ENCODE assay signal across 2 cellular contexts in the genomic region with DNA sequence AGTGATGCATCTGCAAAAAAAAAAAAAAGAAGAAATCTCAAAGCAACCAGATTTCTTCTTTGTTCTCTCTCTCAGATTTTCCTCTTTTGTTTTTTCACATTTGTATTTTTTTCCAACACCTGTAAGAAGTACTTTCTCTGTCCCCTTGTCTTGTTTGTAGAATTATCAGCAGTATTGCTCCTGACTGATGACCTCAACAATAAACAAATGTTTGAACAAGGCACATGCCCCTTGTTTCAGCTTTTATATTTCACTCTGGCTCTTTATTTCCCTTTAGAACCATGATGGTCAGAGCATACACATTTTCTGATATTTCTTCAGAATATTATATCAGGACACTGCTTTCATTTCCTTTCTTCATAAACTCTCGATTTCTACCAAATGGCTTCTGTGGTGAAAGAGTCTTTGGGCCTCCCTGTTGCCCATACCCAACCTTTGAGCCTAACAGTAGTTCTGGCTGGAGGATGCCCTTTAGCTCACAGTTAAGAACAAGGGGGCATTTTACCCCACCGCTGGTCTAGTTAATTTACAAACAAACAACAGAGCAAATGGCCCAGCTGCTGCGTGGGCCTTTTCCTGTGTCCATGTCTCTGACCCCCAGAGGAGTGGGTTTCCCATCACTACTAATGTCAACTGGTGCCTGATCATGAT.
TF ChIP-seq lines count a peak whose summit lies in the region.

No MANE protein-coding gene starts in this region.

TF ChIP-seq in GM23338, 12 proteins besides CTCF, POLR2A, EP300 and RAD21 (continued from another document):
- no peak for TF ChIP-seq ZNF331 (CRISPR knock-in tag; IDR thresholded peaks at IDR 0.05; ENCODE audit: low read depth)

TF ChIP-seq in liver, 16 proteins besides CTCF, POLR2A, EP300 and RAD21 (continued from another document):
- peak; percentile 19 for TF ChIP-seq REST (IDR thresholded peaks at IDR 0.05)
- TF ChIP-seq HNF4A (conservative IDR thresholded peaks at IDR 0.05) = peak; percentile 23 to 53
- TF ChIP-seq, protein P1, sequence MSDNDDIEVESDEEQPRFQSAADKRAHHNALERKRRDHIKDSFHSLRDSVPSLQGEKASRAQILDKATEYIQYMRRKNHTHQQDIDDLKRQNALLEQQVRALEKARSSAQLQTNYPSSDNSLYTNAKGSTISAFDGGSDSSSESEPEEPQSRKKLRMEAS (IDR thresholded peaks at IDR 0.05) = no peak
- no peak for TF ChIP-seq HNF4G (IDR thresholded peaks at IDR 0.05)
- peak; percentile 19 for TF ChIP-seq ZBTB33 (IDR thresholded peaks at IDR 0.05)
- TF ChIP-seq TAF1 (conservative IDR thresholded peaks at IDR 0.05) = no peak
